25 cellular contexts compared by ENCODE assay signal in genomic region chr10:73839276-73839966, GRCh38.
"Had no signal": no experiment of that assay in that cellular context is flagged by ENCODE, and none has a peak within 500 bp of the region (broad histone marks: within the 10 kb centered on the region; RNA-seq: fewer than 3 reads in every experiment).

No MANE protein-coding gene starts in this region.

- DNase-seq: activated CD4-positive, alpha-beta T cell treated with anti-CD3 and anti-CD28 coated beads, Interleukin-2, amount 10 ng/mL, durations not matched to agents 24 days and 14 days; activated CD4-positive, alpha-beta T cell treated with anti-CD3 and anti-CD28 coated beads, Interleukin-2, amount 50 U/mL, for 4 hours; activated CD8-positive, alpha-beta T cell treated with anti-CD3 and anti-CD28 coated beads for 36 hours; activated effector memory CD4-positive, alpha-beta T cell treated with anti-CD3 and anti-CD28 coated beads, Interleukin-2, amount 50 U/mL, for 16 hours; activated naive CD4-positive, alpha-beta T cell; activated naive CD4-positive, alpha-beta T cell treated with anti-CD3 and anti-CD28 coated beads, Interleukin-2, amount 50 U/mL, for 16 hours; activated naive CD8-positive, alpha-beta T cell treated with anti-CD3 and anti-CD28 coated beads for 36 hours; activated T-cell treated with anti-CD3 and anti-CD28 coated beads, Interleukin-2, amount 50 U/mL, for 1 hour; activated T-cell treated with anti-CD3 and anti-CD28 coated beads, Interleukin-2, amount 50 U/mL, for 72 hours; amygdala; Karpas-422; KBM-7; NCI-H1048; NCI-H1436 treated with DMSO at 0.1 percent for 48 hours; NCI-H1694 treated with DMSO at 0.1 percent for 48 hours; NCI-H2029; NCI-H345; NCI-H524 treated with DMSO at 0.1 percent for 48 hours; RPMI8226 had no signal

- H3K27me3 ChIP-seq: ascending aorta, cardiac muscle cell, MG63, Peyer's patch had no signal

- H3K4me1 ChIP-seq: Peyer's patch had no signal

- H3K9me3 ChIP-seq: ascending aorta, MG63, Peyer's patch had no signal

- H3K27ac ChIP-seq: cardiac muscle cell, Peyer's patch had no signal

- H3K4me3 ChIP-seq: ascending aorta, cardiac muscle cell, MG63, Peyer's patch had no signal

- ATAC-seq: activated CD8-positive, alpha-beta T cell treated with anti-CD3 and anti-CD28 coated beads for 36 hours; activated T-cell treated with anti-CD3 and anti-CD28 coated beads, Interleukin-2, amount 50 U/mL, for 72 hours; activated T-helper 17 cell treated with anti-CD3 and anti-CD28 coated beads, Interleukin-2, amount 50 U/mL, for 72 hours; Right ventricle myocardium inferior had no signal
